8 cellular contexts compared by ENCODE assay signal in genomic region chr15:56365075-56365711, GRCh38. TPM values are rescaled to one million over a fixed set of nuclear protein-coding genes. Genes with fewer than 3 reads are reported as not detected.
DNase-seq lines count a peak whose midpoint lies in the region; ATAC-seq, FAIRE-seq and TF ChIP-seq lines count a peak whose summit lies in the region.

Gene TEX9, plus strand, starts transcription at chr15:56365426. Its CDS starts 25 bp downstream, at chr15:56365451.

- ATAC-seq in thoracic aorta (ENCODE audit: insufficient number of reproducible peaks, low FRiP score, low read depth) = peak; percentile 91

- H3K4me1 ChIP-seq in ES-I3 (ENCODE audit: insufficient read depth, low read length) (0 out of 2 replicates have a peak, but pooled peaks cover 6% of the 10 kb centered on the region), osteoblast (ENCODE audit: insufficient read depth, low read length) (peaks cover 5% of the 10 kb centered on the region), thoracic aorta (ENCODE audit: control insufficient read depth in 1 of 2, low read depth in 2 of 2) (peaks cover 2 to 13% of the 10 kb centered on the region in 2 donors)

- no peaks in the 10 kb centered on the region for H3K9me3 Mint-ChIP-seq in activated naive CD4-positive, alpha-beta T cell treated with anti-CD3 and anti-CD28 coated beads, Interleukin-2, amount 10 ng/mL, durations not matched to agents 7 days and 5 days
- H3K9me3 Mint-ChIP-seq in glutamatergic neuron (ENCODE audit: unreplicated experiment) = peaks cover 5% of the 10 kb centered on the region

- peaks cover 19% of the 10 kb centered on the region for H3K27me3 Mint-ChIP-seq in activated naive CD4-positive, alpha-beta T cell treated with anti-CD3 and anti-CD28 coated beads, Interleukin-2, amount 10 ng/mL, durations not matched to agents 7 days and 5 days
- no peaks in the 10 kb centered on the region for H3K27me3 Mint-ChIP-seq in glutamatergic neuron (ENCODE audit: unreplicated experiment)

- H3K36me3 ChIP-seq in ES-I3 (ENCODE audit: insufficient read depth, low read length) (no peaks in the 10 kb centered on the region), osteoblast (ENCODE audit: insufficient read depth, low read length) (no peaks in the 10 kb centered on the region), thoracic aorta (no peaks in the 10 kb centered on the region)

- H3K9me3 ChIP-seq in ES-I3 (ENCODE audit: control insufficient read depth, insufficient read depth, low read length) (no peaks in the 10 kb centered on the region; the same call in 1 of the 2 replicates), osteoblast (ENCODE audit: low read depth, low read length) (peaks cover 4% of the 10 kb centered on the region), thoracic aorta (no peaks in the 10 kb centered on the region)

- CTCF ChIA-PET in activated naive CD4-positive, alpha-beta T cell treated with anti-CD3 and anti-CD28 coated beads, Interleukin-2, amount 10 ng/mL, durations not matched to agents 7 days and 5 days (lab: Charles Lee) = no interaction called here

- TF ChIP-seq CTCF in LNCaP clone FGC (IDR thresholded peaks at IDR 0.05; ENCODE audit: control insufficient read depth, extremely low read depth, insufficient read depth) (no peak), glutamatergic neuron (IDR thresholded peaks at IDR 0.05; ENCODE audit: partially characterized antibody, unreplicated experiment) (no peak), osteoblast (IDR thresholded peaks at IDR 0.05; ENCODE audit: extremely low read depth, low read depth, low read length) (no peak), thoracic aorta (IDR thresholded peaks at IDR 0.05) (no peak)

- H3K27ac ChIP-seq in osteoblast (ENCODE audit: low read depth, low read length) (peak within 1 kb of the TSS; percentile 47), thoracic aorta (no peak within 1 kb of the TSS)

- peak within 1 kb of the TSS; percentile 95 for H3K9ac ChIP-seq in ES-I3 (ENCODE audit: low read depth, low read length)

- peak within 1 kb of the TSS; percentile 76 for H3K4me3 Mint-ChIP-seq in activated naive CD4-positive, alpha-beta T cell treated with anti-CD3 and anti-CD28 coated beads, Interleukin-2, amount 10 ng/mL, durations not matched to agents 7 days and 5 days
- H3K4me3 Mint-ChIP-seq in glutamatergic neuron (ENCODE audit: unreplicated experiment) = peak within 1 kb of the TSS; percentile 89

- H3K4me1 Mint-ChIP-seq in activated naive CD4-positive, alpha-beta T cell treated with anti-CD3 and anti-CD28 coated beads, Interleukin-2, amount 10 ng/mL, durations not matched to agents 7 days and 5 days = peaks cover 19% of the 10 kb centered on the region
- peaks cover 8% of the 10 kb centered on the region for H3K4me1 Mint-ChIP-seq in glutamatergic neuron (ENCODE audit: low read depth, unreplicated experiment)

- peak; percentile 92 for FAIRE-seq in H54 (lab: Jason Lieb, UNC)

- peak within 1 kb of the TSS; percentile 90 for H3K4me3 ChIP-seq in LNCaP clone FGC (ENCODE audit: low read depth, low read length)
- H3K4me3 ChIP-seq in osteoblast (ENCODE audit: insufficient read depth, low read length) = peak within 1 kb of the TSS; percentile 84
- peak within 1 kb of the TSS; percentile 91 for H3K4me3 ChIP-seq in thoracic aorta

- no peak within 1 kb of the TSS for H3K27ac Mint-ChIP-seq in activated naive CD4-positive, alpha-beta T cell treated with anti-CD3 and anti-CD28 coated beads, Interleukin-2, amount 10 ng/mL, durations not matched to agents 7 days and 5 days
- peak within 1 kb of the TSS; percentile 77 for H3K27ac Mint-ChIP-seq in glutamatergic neuron (ENCODE audit: unreplicated experiment)

- H3K79me2 ChIP-seq in osteoblast (ENCODE audit: insufficient read depth, low read length) = no peaks in the 10 kb centered on the region

- H3K27me3 ChIP-seq in osteoblast (ENCODE audit: insufficient read depth, low read length) = no peaks in the 10 kb centered on the region
- no peaks in the 10 kb centered on the region for H3K27me3 ChIP-seq in thoracic aorta (replicated peaks; ENCODE audit: insufficient read depth)

- H4K20me1 ChIP-seq in osteoblast (ENCODE audit: insufficient read depth, low read length) = no peaks in the 10 kb centered on the region

- DNase-seq in H54 (ENCODE audit: insufficient read length, low spot score) (peak; percentile 41), LNCaP clone FGC (ENCODE audit: low read depth) (peak; percentile 54), SHP77 treated with DMSO at 0.1 percent for 48 hours (lab: John Stamatoyannopoulos, UW) (peak; percentile 69), glutamatergic neuron (peak; percentile 88), osteoblast (ENCODE audit: insufficient read length, low spot score, missing footprints) (peak; percentile 92), thoracic aorta (ENCODE audit: low spot score) (peak; percentile 37)
- DNase-seq in activated naive CD4-positive, alpha-beta T cell treated with anti-CD3 and anti-CD28 coated beads, Interleukin-2, amount 10 ng/mL, durations not matched to agents 7 days and 5 days = peak; percentile 86

- H3K4me2 ChIP-seq in osteoblast (ENCODE audit: insufficient read depth, low read length) = peak within 1 kb of the TSS; percentile 96

- no peaks in the 10 kb centered on the region for H3K36me3 Mint-ChIP-seq in activated naive CD4-positive, alpha-beta T cell treated with anti-CD3 and anti-CD28 coated beads, Interleukin-2, amount 10 ng/mL, durations not matched to agents 7 days and 5 days
- no peaks in the 10 kb centered on the region for H3K36me3 Mint-ChIP-seq in glutamatergic neuron (ENCODE audit: unreplicated experiment)

- peak within 1 kb of the TSS; percentile 98 for H2AFZ ChIP-seq in osteoblast (ENCODE audit: low read length)

- peak; percentile 74 for TF ChIP-seq POLR2A in H54 (IDR thresholded peaks at IDR 0.05; ENCODE audit: low read depth, low read length)

RNA-seq across cellular contexts. Expression of gene TEX9, which starts in this region (rescaled TPM):
- total RNA-seq in glutamatergic neuron (ENCODE audit: unreplicated experiment) (6.1 TPM), osteoblast (11.2 and 12.7 TPM in 2 replicates), thoracic aorta (10 to 100 TPM in 1 of 2 donors, 1 to 10 TPM in 1; 3.7 to 13.5 TPM)

Comparison
In these comparisons a context has a peak if more than half of its experiments do, and no peak if none do; other contexts are left out.
1. DNase-seq: peak in every context shown above with its lines; median percentile 92 in osteoblast; 88 in glutamatergic neuron; 86 in activated naive CD4-positive, alpha-beta T cell treated with anti-CD3 and anti-CD28 coated beads, Interleukin-2, amount 10 ng/mL, durations not matched to agents 7 days and 5 days; 69 in SHP77 treated with DMSO at 0.1 percent for 48 hours; 54 in LNCaP clone FGC; 41 in H54; 37 in thoracic aorta.